Comparison of ENCODE assay signal across 2 cellular contexts in genomic region chr18:59380706-59381105, GRCh38.
TF ChIP-seq lines count a peak whose summit lies in the region.

No MANE protein-coding gene starts in this region.

TF ChIP-seq in GM23338, 12 proteins besides CTCF, POLR2A, EP300 and RAD21:
- no peak for TF ChIP-seq EZH2 (IDR thresholded peaks at IDR 0.05; ENCODE audit: low read depth, unreplicated experiment)
- no peak for TF ChIP-seq REST (IDR thresholded peaks at IDR 0.05; ENCODE audit: unreplicated experiment)
- TF ChIP-seq POLR2AphosphoS5 (IDR thresholded peaks at IDR 0.05; ENCODE audit: low read depth) = no peak
- TF ChIP-seq ZNF331 (CRISPR knock-in tag; IDR thresholded peaks at IDR 0.05; ENCODE audit: low read depth) = no peak
- TF ChIP-seq ZNF114 (CRISPR knock-in tag; IDR thresholded peaks at IDR 0.05) = no peak
- no peak for TF ChIP-seq NANOG (IDR thresholded peaks at IDR 0.05; ENCODE audit: borderline replicate concordance)
- no peak for TF ChIP-seq ETS1 (IDR thresholded peaks at IDR 0.05)
- no peak for TF ChIP-seq ZNF462 (CRISPR knock-in tag; IDR thresholded peaks at IDR 0.05)
- no peak for TF ChIP-seq STAT1 (IDR thresholded peaks at IDR 0.05; ENCODE audit: unreplicated experiment)

TF ChIP-seq in H1, 55 proteins besides CTCF, POLR2A, EP300 and RAD21:
- no peak for TF ChIP-seq ATF2 (IDR thresholded peaks at IDR 0.05; ENCODE audit: low read length)
- TF ChIP-seq TBP (IDR thresholded peaks at IDR 0.05; ENCODE audit: low read depth, low read length) = no peak
- TF ChIP-seq SRF (IDR thresholded peaks at IDR 0.05; ENCODE audit: low read depth, low read length) = no peak
- TF ChIP-seq ATF3 (IDR thresholded peaks at IDR 0.05; ENCODE audit: insufficient read depth, low read depth, low read length) = no peak
- no peak for TF ChIP-seq SUZ12 (IDR thresholded peaks at IDR 0.05; ENCODE audit: low read length)
- no peak for TF ChIP-seq CREB1 (IDR thresholded peaks at IDR 0.05)
- TF ChIP-seq TAF1 (IDR thresholded peaks at IDR 0.05; ENCODE audit: low read depth, low read length) = no peak
- TF ChIP-seq E2F6 (IDR thresholded peaks at IDR 0.05) = no peak
- no peak for TF ChIP-seq NANOG (IDR thresholded peaks at IDR 0.05; ENCODE audit: insufficient read depth, low read depth, low read length, poor library complexity, severe bottlenecking)
- TF ChIP-seq RBBP5 (IDR thresholded peaks at IDR 0.05; ENCODE audit: borderline replicate concordance, low read depth, low read length) = no peak
- no peak for TF ChIP-seq HDAC6 (IDR thresholded peaks at IDR 0.05; ENCODE audit: low read depth, low read length)
- no peak for TF ChIP-seq PHF8 (conservative IDR thresholded peaks at IDR 0.05; ENCODE audit: low read depth, low read length)
- no peak for TF ChIP-seq GABPA (IDR thresholded peaks at IDR 0.05; ENCODE audit: borderline replicate concordance, insufficient read depth, low read length)
- TF ChIP-seq TCF12 (IDR thresholded peaks at IDR 0.05; ENCODE audit: low read depth, low read length) = no peak
